13 cellular contexts compared by ENCODE assay signal in the genomic region with DNA sequence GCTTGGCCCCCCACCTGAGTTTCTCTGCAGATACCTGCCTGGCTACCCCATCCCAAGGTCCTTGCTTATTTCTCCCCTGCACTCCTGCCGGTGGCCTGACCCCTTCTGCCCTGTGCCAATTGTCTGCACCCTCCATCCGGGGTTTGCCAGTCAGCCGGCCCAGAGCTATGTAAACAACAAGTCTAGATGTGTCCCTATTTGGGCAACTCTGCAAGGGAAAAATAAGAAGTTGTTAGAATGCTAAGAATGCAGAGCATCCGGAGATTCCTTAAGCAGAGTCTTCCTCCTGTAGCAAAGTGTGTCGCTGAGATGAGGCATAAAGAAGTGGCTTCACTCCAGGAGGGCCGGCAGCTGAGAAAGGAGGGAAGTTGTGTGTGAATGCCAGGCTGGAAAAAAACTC. TPM values are rescaled to one million over a fixed set of nuclear protein-coding genes. Genes with fewer than 3 reads are reported as not detected.
A peak's percentile ranks its signal among the peaks of the same experiment; 100 is the strongest.
DNase-seq lines count a peak whose midpoint lies in the region; ATAC-seq, FAIRE-seq and TF ChIP-seq lines count a peak whose summit lies in the region.
"Had no signal": no experiment of that assay in that cellular context is flagged by ENCODE, and none has a peak within 500 bp of the region (broad histone marks: within the 10 kb centered on the region; RNA-seq: fewer than 3 reads in every experiment).

No MANE protein-coding gene starts in this region.

- CTCF ChIA-PET in HepG2 (lab: Yijun Ruan, JAX; ENCODE audit: low intra/inter-chr PET ratio, low total read pairs) = no interaction called here

- H3K9me3 ChIP-seq in right atrium auricular region = no peaks in the 10 kb centered on the region
- H3K9me3 ChIP-seq in HepG2 (ENCODE audit: low read length) = no peaks in the 10 kb centered on the region
- H3K9me3 ChIP-seq: ascending aorta had no signal

- POLR2A ChIA-PET in HepG2 (lab: Yijun Ruan, JAX) = no interaction called here

- H3K36me3 ChIP-seq in right atrium auricular region (no peaks in the 10 kb centered on the region), HepG2 (replicated peaks in 1 of 2; ENCODE audit: control insufficient read depth in 1 of 2, insufficient read depth in 2 of 2, low read length in 2 of 2) (no peaks in the 10 kb centered on the region)
- H3K36me3 ChIP-seq: ascending aorta had no signal

- no peak for TF ChIP-seq POLR2A in GM12892 (IDR thresholded peaks at IDR 0.05; ENCODE audit: low read depth, low read length)
- no peak for TF ChIP-seq POLR2A in HepG2 (IDR thresholded peaks at IDR 0.05; ENCODE audit: insufficient read depth in 1 of 2, low read depth in 2 of 2, low read length in 2 of 2)

- 30% methylated on average over 6 of the region's 6 CpGs for WGBS in HepG2 (ENCODE audit: low lambda C conversion rate)

- DNase-seq in GM12892 (ENCODE audit: insufficient read length) (no peak), RPMI7951 (ENCODE audit: low read depth) (peak; percentile 66), foreskin fibroblast (peak; percentile 26 to 31), pulmonary artery endothelial cell (ENCODE audit: low read depth, low spot score) (peak; percentile 78), right atrium auricular region (ENCODE audit: low spot score) (no peak), HepG2 (ENCODE audit: low spot score) (no peak)
- DNase-seq: activated CD4-positive, alpha-beta T cell treated with anti-CD3 and anti-CD28 coated beads, Interleukin-2, amount 50 U/mL, for 4 hours; NCI-H187; occipital lobe; Right ventricle myocardium superior had no signal

- no peak overlapping the region for H2AFZ ChIP-seq in HepG2 (ENCODE audit: low read length)

- intact Hi-C loops in HepG2 (cut with micrococcal nuclease; ENCODE audit: unreplicated experiment) = no loop called here

- H3K4me3 ChIP-seq in foreskin fibroblast (ENCODE audit: low read depth in 1 of 2, low read length in 2 of 2) = no peak overlapping the region
- no peak overlapping the region for H3K4me3 ChIP-seq in right atrium auricular region
- H3K4me3 ChIP-seq in HepG2 (replicated peaks in 1 of 3; ENCODE audit: insufficient read depth in 1 of 3, low read depth in 2 of 3, low read length in 3 of 3) = no peak overlapping the region
- H3K4me3 ChIP-seq: ascending aorta had no signal

- H3K4me1 ChIP-seq in right atrium auricular region = no peaks in the 10 kb centered on the region
- H3K4me1 ChIP-seq in HepG2 (ENCODE audit: insufficient read depth, low read length) = no peaks in the 10 kb centered on the region
- H3K4me1 ChIP-seq: ascending aorta had no signal

- in situ Hi-C loops in HepG2 (cut with HindIII; ENCODE audit: extremely low pct_ligation_motif_present, low pct_unique_long_range_greater_than_20kb) = no loop called here

- H4K20me1 ChIP-seq in HepG2 (ENCODE audit: insufficient read depth, low read length) = no peaks in the 10 kb centered on the region

- H3K79me2 ChIP-seq in HepG2 (ENCODE audit: insufficient read depth, low read length) = no peaks in the 10 kb centered on the region

- peak; percentile 36 for FAIRE-seq in GM12892 (lab: Jason Lieb, UNC)
- no peak for FAIRE-seq in HepG2 (lab: Jason Lieb, UNC)

- no TSS peak for BruUV-seq in HepG2 (replicated peaks; lab: Mats Ljungman, UMichigan)

- H3K4me2 ChIP-seq in HepG2 (ENCODE audit: low read depth, low read length) = no peak overlapping the region

- H3K27me3 ChIP-seq in right atrium auricular region (no peaks in the 10 kb centered on the region), HepG2 (ENCODE audit: control insufficient read depth in 1 of 2, insufficient read depth in 2 of 2, low read length in 2 of 2) (peaks cover 7 to 30% of the 10 kb centered on the region in 2 experiments; a peak in 4 of 5 replicates)
- H3K27me3 ChIP-seq: ascending aorta had no signal

- no peak for ATAC-seq in HepG2
- no peak for ATAC-seq in GM19397 (IDR thresholded peaks at IDR 0.05; ENCODE audit: unreplicated experiment)
- no peak for ATAC-seq in GM18858 (IDR thresholded peaks at IDR 0.05; ENCODE audit: unreplicated experiment)

- no peak for TF ChIP-seq RAD21 in HepG2 (CRISPR knock-in tag; IDR thresholded peaks at IDR 0.05)

- H3K9ac ChIP-seq in HepG2 (ENCODE audit: insufficient read depth, low read depth, low read length) = no peak overlapping the region

- TF ChIP-seq EP300 in HepG2 (IDR thresholded peaks at IDR 0.05; ENCODE audit: low read depth in 2 of 2, low read length in 2 of 2) (no peak), HepG2 (CRISPR knock-in tag; IDR thresholded peaks at IDR 0.05; ENCODE audit: borderline replicate concordance) (no peak)

- no peak for TF ChIP-seq CTCF in foreskin fibroblast (IDR thresholded peaks at IDR 0.05; ENCODE audit: low read depth, low read length)
- TF ChIP-seq CTCF in right atrium auricular region (IDR thresholded peaks at IDR 0.05) = no peak
- TF ChIP-seq CTCF in HepG2 (CRISPR knock-in tag; IDR thresholded peaks at IDR 0.05) = no peak

- H3K27ac ChIP-seq in right atrium auricular region (no peak overlapping the region), HepG2 (ENCODE audit: extremely low read length, insufficient read depth, low read length) (no peak overlapping the region)
- H3K27ac ChIP-seq: ascending aorta had no signal

TF ChIP-seq in HepG2, 621 proteins besides CTCF, POLR2A, EP300 and RAD21:
- TF ChIP-seq MEF2D (CRISPR knock-in tag; IDR thresholded peaks at IDR 0.05) = no peak
- TF ChIP-seq RFXANK (CRISPR knock-in tag; IDR thresholded peaks at IDR 0.05) = no peak
- no peak for TF ChIP-seq GATAD1 (CRISPR knock-in tag; IDR thresholded peaks at IDR 0.05)
- TF ChIP-seq ZNF629 (CRISPR knock-in tag; conservative IDR thresholded peaks at IDR 0.05) = no peak
- no peak for TF ChIP-seq ZNF543 (CRISPR knock-in tag; IDR thresholded peaks at IDR 0.05)
- TF ChIP-seq KAT8 (CRISPR knock-in tag; IDR thresholded peaks at IDR 0.05) = no peak
- TF ChIP-seq, protein P1, sequence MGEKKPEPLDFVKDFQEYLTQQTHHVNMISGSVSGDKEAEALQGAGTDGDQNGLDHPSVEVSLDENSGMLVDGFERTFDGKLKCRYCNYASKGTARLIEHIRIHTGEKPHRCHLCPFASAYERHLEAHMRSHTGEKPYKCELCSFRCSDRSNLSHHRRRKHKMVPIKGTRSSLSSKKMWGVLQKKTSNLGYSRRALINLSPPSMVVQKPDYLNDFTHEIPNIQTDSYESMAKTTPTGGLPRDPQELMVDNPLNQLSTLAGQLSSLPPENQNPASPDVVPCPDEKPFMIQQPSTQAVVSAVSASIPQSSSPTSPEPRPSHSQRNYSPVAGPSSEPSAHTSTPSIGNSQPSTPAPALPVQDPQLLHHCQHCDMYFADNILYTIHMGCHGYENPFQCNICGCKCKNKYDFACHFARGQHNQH (CRISPR knock-in tag; IDR thresholded peaks at IDR 0.05) = no peak
- no peak for TF ChIP-seq SRSF1 (optimal IDR thresholded peaks at IDR 0.05; ENCODE audit: low read depth, low read length)
- no peak for TF ChIP-seq ZNF674 (CRISPR knock-in tag; IDR thresholded peaks at IDR 0.05; ENCODE audit: low read depth)
- TF ChIP-seq ZNF644 (CRISPR knock-in tag; IDR thresholded peaks at IDR 0.05; ENCODE audit: low read depth) = no peak
- no peak for TF ChIP-seq ELF1 (CRISPR knock-in tag; IDR thresholded peaks at IDR 0.05)
- no peak for TF ChIP-seq SP2 (CRISPR knock-in tag; IDR thresholded peaks at IDR 0.05)
- TF ChIP-seq ZNF468 (CRISPR knock-in tag; IDR thresholded peaks at IDR 0.05) = no peak
- TF ChIP-seq ZBTB7B (CRISPR knock-in tag; IDR thresholded peaks at IDR 0.05) = no peak
- no peak for TF ChIP-seq RXRB (CRISPR knock-in tag; IDR thresholded peaks at IDR 0.05; ENCODE audit: borderline replicate concordance)
- no peak for TF ChIP-seq ONECUT2 (CRISPR knock-in tag; IDR thresholded peaks at IDR 0.05)
- no peak for TF ChIP-seq ZNF792 (CRISPR knock-in tag; IDR thresholded peaks at IDR 0.05)
- TF ChIP-seq CENPX (CRISPR knock-in tag; IDR thresholded peaks at IDR 0.05) = no peak
- no peak for TF ChIP-seq MAF1 (CRISPR knock-in tag; IDR thresholded peaks at IDR 0.05; ENCODE audit: borderline replicate concordance)

RNA-seq across cellular contexts. Expression of a gene that starts 46.6 kb away (rescaled TPM):
- polyA plus RNA-seq in GM12892 (2012; ENCODE audit: missing spikeins) = 29.1 TPM
- total RNA-seq in RPMI7951 (2014; rRNA removed; shearing (Covaris generic)) = 3.3 and 4.7 TPM in 2 replicates
- total RNA-seq in pulmonary artery endothelial cell (1.1 and 1.2 TPM in 2 replicates), right atrium auricular region (1 to 10 TPM; 2.3 to 6.9 TPM), HepG2 (2016; rRNA removed; fragmentation: Illumina TruSeq; extraction: Trizol) (0.44 and 0.66 TPM in 2 replicates)
- 0.62 and 2.1 TPM in 2 replicates for total RNA-seq in HepG2 (2016; cell fraction: cytosol; rRNA removed; fragmentation: Illumina TruSeq; extraction: Trizol; ENCODE audit: low read depth)
- 0.13 and 0.37 TPM in 2 replicates for total RNA-seq in HepG2 (2016; cell fraction: insoluble cytoplasmic fraction; rRNA removed; fragmentation: Illumina TruSeq; extraction: Trizol)
- 1.5 and 2.3 TPM in 2 replicates for total RNA-seq in HepG2 (2016; cell fraction: membrane; rRNA removed; fragmentation: Illumina TruSeq; extraction: Trizol)
- total RNA-seq in HepG2 (2016; cell fraction: nucleus; rRNA removed; fragmentation: Illumina TruSeq; extraction: Trizol) = not detected in 2 replicates
- 0.43 and 0.74 TPM in 2 replicates for polyA plus RNA-seq in HepG2 (2011; rRNA removed)
- polyA plus RNA-seq in HepG2 (2011; cell fraction: cytosol; rRNA removed) = 0.22 and 0.24 TPM in 2 replicates
- 0.06 and 0.10 TPM in 2 replicates for polyA plus RNA-seq in HepG2 (2011; cell fraction: nucleus; rRNA removed)
- 0.47 and 0.65 TPM in 2 replicates for polyA plus RNA-seq in HepG2 (2012)
- polyA plus RNA-seq in HepG2 (2016; cell fraction: cytosol; fragmentation: Illumina TruSeq; extraction: Trizol; ENCODE audit: low read depth) = 1.7 and 2.2 TPM in 2 replicates
- polyA plus RNA-seq in HepG2 (2016; cell fraction: insoluble cytoplasmic fraction; fragmentation: Illumina TruSeq; extraction: Trizol; ENCODE audit: low read depth) = 0.62 and 0.74 TPM in 2 replicates
- 1.2 and 1.8 TPM in 2 replicates for polyA plus RNA-seq in HepG2 (2016; cell fraction: membrane; fragmentation: Illumina TruSeq; extraction: Trizol; ENCODE audit: low read depth)
- 0.29 and 0.72 TPM in 2 replicates for polyA plus RNA-seq in HepG2 (2016; cell fraction: nucleus; fragmentation: Illumina TruSeq; extraction: Trizol; ENCODE audit: insufficient read depth, low read depth)
- 0.20 and 0.23 TPM in 2 replicates for polyA minus RNA-seq in HepG2 (2011; rRNA and poly(A)+ RNA removed; ENCODE audit: low replicate concordance)
- not detected in 2 replicates for polyA minus RNA-seq in HepG2 (2011; cell fraction: cytosol; rRNA and poly(A)+ RNA removed)
- 0.13 TPM in 1 of 2 replicates, not detected in the other for polyA minus RNA-seq in HepG2 (2011; cell fraction: nucleus; rRNA and poly(A)+ RNA removed)

Comparison
In these comparisons a context has a peak if more than half of its experiments do, and no peak if none do; other contexts are left out.
1. DNase-seq: peak in RPMI7951 (single experiment), foreskin fibroblast (2 of 2) and pulmonary artery endothelial cell (single experiment); none in GM12892 (single experiment), right atrium auricular region (single experiment) and HepG2 (single experiment).